ENCODE assay signal across 9 cellular contexts in genomic region chr5:141734501-141735231, GRCh38. TPM values are rescaled to one million over a fixed set of nuclear protein-coding genes. Genes with fewer than 3 reads are reported as not detected.
DNase-seq lines count a peak whose midpoint lies in the region; ATAC-seq and TF ChIP-seq lines count a peak whose summit lies in the region.
"Had no signal": no experiment of that assay in that cellular context is flagged by ENCODE, and none has a peak within 500 bp of the region (broad histone marks: within the 10 kb centered on the region; RNA-seq: fewer than 3 reads in every experiment).

No MANE protein-coding gene starts in this region.

- H3K9me3 Mint-ChIP-seq in activated CD8-positive, alpha-beta T cell treated with anti-CD3 and anti-CD28 coated beads for 36 hours = no peaks in the 10 kb centered on the region

- H3K4me3 ChIP-seq in coronary artery = no peak overlapping the region
- H3K4me3 ChIP-seq: BLaER1 had no signal

- intact Hi-C loops in activated CD8-positive, alpha-beta T cell treated with anti-CD3 and anti-CD28 coated beads for 36 hours (cut with micrococcal nuclease) = no loop called here

- no peaks in the 10 kb centered on the region for H3K36me3 Mint-ChIP-seq in activated CD8-positive, alpha-beta T cell treated with anti-CD3 and anti-CD28 coated beads for 36 hours (ENCODE audit: low read depth)

- DNase-seq in SIG-M5 treated with dmso at 0.1 percent for 504 hours (lab: John Stamatoyannopoulos, UW; ENCODE audit: unreplicated experiment) (peak; percentile 60), SIG-M5 (lab: John Stamatoyannopoulos, UW) (no peak), NCI-H2107 (lab: John Stamatoyannopoulos, UW) (peak; percentile 30), iris pigment epithelial cell (ENCODE audit: low read depth) (peak; percentile 69), putamen (ENCODE audit: low spot score) (no peak), coronary artery (ENCODE audit: low spot score) (no peak), NCI-H774 (lab: John Stamatoyannopoulos, UW) (no peak)
- peak; percentile 57 for DNase-seq in activated CD8-positive, alpha-beta T cell treated with anti-CD3 and anti-CD28 coated beads for 36 hours

- no peak overlapping the region for H3K27ac Mint-ChIP-seq in activated CD8-positive, alpha-beta T cell treated with anti-CD3 and anti-CD28 coated beads for 36 hours

- CTCF ChIA-PET in activated CD8-positive, alpha-beta T cell treated with anti-CD3 and anti-CD28 coated beads for 36 hours (lab: Charles Lee) = no interaction called here

- H3K27me3 Mint-ChIP-seq in activated CD8-positive, alpha-beta T cell treated with anti-CD3 and anti-CD28 coated beads for 36 hours = peaks cover 15% of the 10 kb centered on the region

- no peak for ATAC-seq in activated CD8-positive, alpha-beta T cell treated with anti-CD3 and anti-CD28 coated beads for 36 hours

- POLR2A ChIA-PET in activated CD8-positive, alpha-beta T cell treated with anti-CD3 and anti-CD28 coated beads for 36 hours (lab: Charles Lee) = no interaction called here

- TF ChIP-seq CTCF in activated CD8-positive, alpha-beta T cell treated with anti-CD3 and anti-CD28 coated beads for 36 hours (IDR thresholded peaks at IDR 0.05) = no peak
- no peak for TF ChIP-seq CTCF in coronary artery (IDR thresholded peaks at IDR 0.05)

- no peak overlapping the region for H3K27ac ChIP-seq in coronary artery
- H3K27ac ChIP-seq: BLaER1 had no signal

- H3K4me3 Mint-ChIP-seq in activated CD8-positive, alpha-beta T cell treated with anti-CD3 and anti-CD28 coated beads for 36 hours = no peak overlapping the region

- H3K4me1 Mint-ChIP-seq in activated CD8-positive, alpha-beta T cell treated with anti-CD3 and anti-CD28 coated beads for 36 hours (ENCODE audit: low read depth) = no peaks in the 10 kb centered on the region

RNA-seq across cellular contexts. Expression of gene ARAP3, which starts 52.6 kb away (rescaled TPM):
- total RNA-seq in activated CD8-positive, alpha-beta T cell treated with anti-CD3 and anti-CD28 coated beads for 36 hours = 1 to 10 TPM; 5.9 to 7.2 TPM

Comparison
In these comparisons a context has a peak if more than half of its experiments do, and no peak if none do; other contexts are left out.
1. DNase-seq: peak in SIG-M5 treated with dmso at 0.1 percent for 504 hours (single experiment), NCI-H2107 (single experiment), activated CD8-positive, alpha-beta T cell treated with anti-CD3 and anti-CD28 coated beads for 36 hours (single experiment) and iris pigment epithelial cell (single experiment); none in SIG-M5 (single experiment), putamen (single experiment), coronary artery (single experiment) and NCI-H774 (single experiment).